In genomic region chr19:34350161-34350561, GRCh38 we compare ENCODE assay signal across 8 cellular contexts. TPM values are rescaled to one million over a fixed set of nuclear protein-coding genes. Genes with fewer than 3 reads are reported as not detected.
DNase-seq lines count a peak whose midpoint lies in the region; ATAC-seq, FAIRE-seq and TF ChIP-seq lines count a peak whose summit lies in the region.

No MANE protein-coding gene starts in this region.

- FAIRE-seq in GM12891 (lab: Jason Lieb, UNC), result peak; percentile 31

- H3K27me3 Mint-ChIP-seq in brain, result no peaks in the 10 kb centered on the region

- no peak overlapping the region for H3K27ac ChIP-seq in left lung

- H3K27ac Mint-ChIP-seq in brain, result peak overlapping the region in 4 of 5 experiments; percentile 2 to 54 (median 10)

- H3K27me3 ChIP-seq in left lung, result no peaks in the 10 kb centered on the region

- ATAC-seq in esophagus mucosa (no peak), HG02759 (IDR thresholded peaks at IDR 0.05; ENCODE audit: unreplicated experiment) (no peak), left lung (no peak)

- no peaks in the 10 kb centered on the region for H3K9me3 ChIP-seq in left lung

- H3K9me3 Mint-ChIP-seq in brain, result peaks cover 0 to 9% (median 6%) of the 10 kb centered on the region in 5 experiments

- H3K4me1 ChIP-seq in left lung, result no peaks in the 10 kb centered on the region

- peaks cover 66% of the 10 kb centered on the region for H3K36me3 Mint-ChIP-seq in brain

- H3K4me3 Mint-ChIP-seq in brain, result no peak overlapping the region

- TF ChIP-seq POLR2A in GM12891 (IDR thresholded peaks at IDR 0.05; ENCODE audit: low read depth, low read length), result no peak

- peaks cover 10% of the 10 kb centered on the region for H3K4me1 Mint-ChIP-seq in brain

- peak; percentile 35 for DNase-seq in GM12891 (ENCODE audit: insufficient read length, low spot score)
- DNase-seq in activated CD4-positive, alpha-beta T cell treated with anti-CD3 and anti-CD28 coated beads, Interleukin-2, amount 50 U/mL, for 1 hour, result peak; percentile 57
- peak in 2 of 3 experiments; percentile 37 to 55 for DNase-seq in stimulated activated CD4-positive, alpha-beta T cell treated with anti-CD3 and anti-CD28 coated beads, TNF-alpha, amount 100 ng/mL, for 4 hours (ENCODE audit: low read depth in 3 of 3)
- DNase-seq in hippocampal formation (lab: John Stamatoyannopoulos, UW), result no peak
- no peak for DNase-seq in left lung

- H3K4me3 ChIP-seq in left lung, result no peak overlapping the region

- intact Hi-C loops in left lung (cut with DNase I), result no loop called here

- no peak for TF ChIP-seq CTCF in brain (conservative IDR thresholded peaks at IDR 0.05)
- TF ChIP-seq CTCF in left lung (IDR thresholded peaks at IDR 0.05), result no peak

- H3K36me3 ChIP-seq in left lung, result peaks cover 0 to 66% of the 10 kb centered on the region in 2 donors

TF ChIP-seq in GM12891, 5 proteins besides CTCF, POLR2A, EP300 and RAD21:
- TF ChIP-seq POU2F2 (IDR thresholded peaks at IDR 0.05; ENCODE audit: low read depth, low read length), result no peak
- TF ChIP-seq POLR2AphosphoS5 (IDR thresholded peaks at IDR 0.05; ENCODE audit: low read depth, low read length), result no peak
- no peak for TF ChIP-seq PAX5 (IDR thresholded peaks at IDR 0.05; ENCODE audit: insufficient read depth, low read length, severe bottlenecking)
- TF ChIP-seq SPI1 (IDR thresholded peaks at IDR 0.05; ENCODE audit: low read depth, low read length), result no peak
- no peak for TF ChIP-seq TAF1 (IDR thresholded peaks at IDR 0.05; ENCODE audit: low read depth, low read length)

RNA-seq across cellular contexts. Expression of gene GPI, which starts 14.8 kb away (rescaled TPM):
- polyA plus RNA-seq in GM12891 (2012; ENCODE audit: low read depth, missing spikeins), result 496 TPM
- 326 TPM for polyA plus RNA-seq in brain (ENCODE audit: insufficient read depth, low read depth, low replicate concordance)
- total RNA-seq in esophagus mucosa (230 TPM), left lung (100 to 1,000 TPM; 189 to 248 TPM)

RNA-seq across cellular contexts. Expression of gene PDCD2L, which starts 54.0 kb away (rescaled TPM):
- 19.5 TPM for polyA plus RNA-seq in GM12891 (2012; ENCODE audit: low read depth, missing spikeins)
- 20.0 TPM for polyA plus RNA-seq in brain (ENCODE audit: insufficient read depth, low read depth, low replicate concordance)
- total RNA-seq in esophagus mucosa, result 6.7 TPM
- total RNA-seq in left lung, result 10 to 100 TPM in 1 of 2 donors, 1 to 10 TPM in 1; 5.0 to 11.4 TPM

Comparison
In these comparisons a context has a peak if more than half of its experiments do, and no peak if none do; other contexts are left out.
1. DNase-seq: peak in GM12891 (single experiment), activated CD4-positive, alpha-beta T cell treated with anti-CD3 and anti-CD28 coated beads, Interleukin-2, amount 50 U/mL, for 1 hour (single experiment) and stimulated activated CD4-positive, alpha-beta T cell treated with anti-CD3 and anti-CD28 coated beads, TNF-alpha, amount 100 ng/mL, for 4 hours (2 of 3); none in hippocampal formation (0 of 2) and left lung (0 of 2).